19 cellular contexts compared by ENCODE assay signal in the genomic region with DNA sequence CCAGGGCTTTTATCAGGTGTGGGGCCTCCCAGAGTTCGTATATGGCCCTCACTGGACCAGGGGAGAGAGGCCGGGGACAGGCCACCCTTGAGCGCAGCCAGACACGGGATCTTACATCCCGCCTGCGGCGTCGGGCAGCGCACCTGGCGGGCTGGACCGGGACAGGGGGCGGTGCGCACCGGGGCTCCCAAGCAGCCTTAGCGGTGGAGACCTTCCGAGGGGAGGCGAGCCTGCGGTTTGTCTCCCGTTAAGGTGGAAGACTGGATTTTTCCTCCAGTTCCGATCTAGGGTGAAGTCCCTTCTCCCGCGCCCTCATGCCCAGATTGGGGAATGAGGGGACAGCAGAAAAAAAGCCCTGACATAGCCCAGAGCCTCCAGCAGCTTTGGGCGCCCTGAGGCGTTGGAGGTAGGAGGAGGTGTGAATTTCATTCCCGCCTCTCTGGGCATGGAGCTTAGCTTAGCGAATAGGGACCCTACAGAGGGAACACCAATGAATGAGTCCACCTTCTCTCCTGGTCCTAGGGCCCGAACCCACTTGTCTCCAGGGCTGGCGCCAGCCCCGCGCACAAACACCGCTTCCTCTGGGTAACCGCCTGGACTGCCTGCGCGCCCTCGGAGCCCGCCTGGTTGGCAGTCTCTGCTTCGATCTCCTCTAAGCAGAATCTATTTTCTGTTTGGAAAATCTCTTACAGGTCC. TPM values are rescaled to one million over a fixed set of nuclear protein-coding genes. Genes with fewer than 3 reads are reported as not detected.
DNase-seq lines count a peak whose midpoint lies in the region; ATAC-seq and TF ChIP-seq lines count a peak whose summit lies in the region.
"Had no signal": no experiment of that assay in that cellular context is flagged by ENCODE, and none has a peak within 500 bp of the region (broad histone marks: within the 10 kb centered on the region; RNA-seq: fewer than 3 reads in every experiment).

No MANE protein-coding gene starts in this region.

- H2BK120ac ChIP-seq in H9 (ENCODE audit: low read depth, low read length, poor library complexity, severe bottlenecking), result no peak overlapping the region

- POLR2A ChIA-PET in RWPE1 (lab: Yijun Ruan, JAX; ENCODE audit: low non-redundant PET), result no interaction called here

- no peaks in the 10 kb centered on the region for H3K36me3 Mint-ChIP-seq in H9 (ENCODE audit: insufficient read depth in 1 of 3, low read depth in 3 of 3)
- H3K36me3 Mint-ChIP-seq in Calu3 (ENCODE audit: insufficient read depth, unreplicated experiment), result no peaks in the 10 kb centered on the region
- H3K36me3 Mint-ChIP-seq: activated naive CD8-positive, alpha-beta T cell; IgD-negative memory B cell had no signal

- no peak overlapping the region for H3K56ac ChIP-seq in H9 (ENCODE audit: insufficient read length, low read depth, low read length)

- H3K27me3 Mint-ChIP-seq in H9 (ENCODE audit: low read depth) (peaks cover 97% of the 10 kb centered on the region), Calu3 (ENCODE audit: unreplicated experiment) (no peaks in the 10 kb centered on the region)

- H4K91ac ChIP-seq in H9 (ENCODE audit: insufficient read length, low read depth, low read length), result no peak overlapping the region

- H3K27ac ChIP-seq in ACC112 (ENCODE audit: low read depth, low read length) (no peak overlapping the region), H9 (ENCODE audit: insufficient read length, low read depth, low read length) (no peak overlapping the region), ectodermal cell (ENCODE audit: insufficient read depth, low read depth, low read length, poor library complexity, severe bottlenecking) (no peak overlapping the region), RWPE1 (no peak overlapping the region)
- H3K27ac ChIP-seq: A549, left lung had no signal

- DNase-seq in H9, result peak; percentile 49
- DNase-seq in left kidney (ENCODE audit: low read depth, low spot score), result peak; percentile 37
- no peak for DNase-seq in DMS79 (lab: John Stamatoyannopoulos, UW)
- DNase-seq in Calu3, result no peak
- DNase-seq in RWPE1 (ENCODE audit: low spot score), result no peak
- DNase-seq: CD4-positive, alpha-beta T cell; DND-41; MG63; mucosa of descending colon; NCI-H1694; NCI-H226 had no signal

- H2AFZ ChIP-seq in ACC112 (ENCODE audit: low read length, unreplicated experiment) (no peak overlapping the region), H9 (ENCODE audit: low read length) (no peak overlapping the region)

- no peaks in the 10 kb centered on the region for H3K4me1 ChIP-seq in ACC112 (ENCODE audit: control insufficient read depth, insufficient read depth, low read length, unreplicated experiment)
- H3K4me1 ChIP-seq in H9 (ENCODE audit: insufficient read depth, low read length), result no peaks in the 10 kb centered on the region; the same call in 1 of the 2 replicates
- peaks cover 8% of the 10 kb centered on the region for H3K4me1 ChIP-seq in ectodermal cell (ENCODE audit: control insufficient read depth, insufficient read depth, low read length)
- H3K4me1 ChIP-seq: A549 had no signal

- no peak overlapping the region for H3K18ac ChIP-seq in H9 (ENCODE audit: insufficient read length, low read depth, low read length)

- no CpG with 5 or more reads among the region's 37 CpGs for WGBS in H9 (ENCODE audit: extremely low coverage, insufficient read length, low lambda C conversion rate)
- 44% methylated on average over 37 of the region's 37 CpGs for WGBS in ectodermal cell, 2 experiments

- H3K4me3 Mint-ChIP-seq in H9, result peak overlapping the region in 1 of 2 experiments; percentile 68; a peak in 3 of 5 replicates
- H3K4me3 Mint-ChIP-seq in Calu3 (ENCODE audit: low read depth, unreplicated experiment), result no peak overlapping the region
- H3K4me3 Mint-ChIP-seq: activated naive CD8-positive, alpha-beta T cell; CD4-positive, alpha-beta T cell had no signal

- H3K14ac ChIP-seq in H9 (ENCODE audit: insufficient read depth, low read length), result no peak overlapping the region

- H3K9me3 Mint-ChIP-seq in H9, result peaks cover 1 to 4% of the 10 kb centered on the region in 2 experiments; a peak in 1 of 5 replicates
- H3K9me3 Mint-ChIP-seq in Calu3 (ENCODE audit: low read depth, unreplicated experiment), result no peaks in the 10 kb centered on the region

- no peak for ATAC-seq in HG02763 (IDR thresholded peaks at IDR 0.05; ENCODE audit: unreplicated experiment)
- ATAC-seq: A549, left lung, mucosa of descending colon had no signal

- no peak overlapping the region for H3K27ac Mint-ChIP-seq in H9
- H3K27ac Mint-ChIP-seq in Calu3 (ENCODE audit: unreplicated experiment), result no peak overlapping the region
- H3K27ac Mint-ChIP-seq: activated naive CD8-positive, alpha-beta T cell; CD4-positive, alpha-beta T cell; IgD-negative memory B cell had no signal

- no peak overlapping the region for H3K23ac ChIP-seq in H9 (ENCODE audit: insufficient read length, low read depth, low read length)

- H3K23me2 ChIP-seq in H9 (ENCODE audit: insufficient read length, low read depth, low read length, poor library complexity, severe bottlenecking), result peaks cover 3% of the 10 kb centered on the region

- no peak overlapping the region for H2BK12ac ChIP-seq in H9 (ENCODE audit: insufficient read length, low read depth, low read length)

- H3K4me1 Mint-ChIP-seq in H9 (peaks cover 17 to 24% of the 10 kb centered on the region in 2 experiments), Calu3 (ENCODE audit: low read depth, unreplicated experiment) (no peaks in the 10 kb centered on the region)

- H3K79me2 ChIP-seq in ACC112 (ENCODE audit: control insufficient read depth, insufficient read depth, low read length, unreplicated experiment) (no peaks in the 10 kb centered on the region), H9 (ENCODE audit: insufficient read depth, low read length) (no peaks in the 10 kb centered on the region)

- no peaks in the 10 kb centered on the region for H3K79me1 ChIP-seq in H9 (ENCODE audit: insufficient read depth, low read depth, low read length, poor library complexity, severe bottlenecking)

- H3K9me3 ChIP-seq in H9 (ENCODE audit: control insufficient read depth, low read depth, low read length), result no peaks in the 10 kb centered on the region
- no peaks in the 10 kb centered on the region for H3K9me3 ChIP-seq in ectodermal cell (ENCODE audit: control insufficient read depth, low read length)
- H3K9me3 ChIP-seq: A549, left lung, MG63, mucosa of descending colon had no signal

- H2BK20ac ChIP-seq in H9 (ENCODE audit: low read depth, low read length, poor library complexity, severe bottlenecking), result no peak overlapping the region

- H2BK5ac ChIP-seq in H9 (ENCODE audit: insufficient read length, low read length), result no peak overlapping the region

- peak overlapping the region; percentile 36 for H3K4me2 ChIP-seq in H9 (ENCODE audit: insufficient read depth, insufficient read length, low read length)
- H3K4me2 ChIP-seq: A549 had no signal

- H4K20me1 ChIP-seq in H9 (ENCODE audit: control insufficient read depth, insufficient read depth, insufficient read length), result no peaks in the 10 kb centered on the region

- peaks cover 97% of the 10 kb centered on the region for H3K27me3 ChIP-seq in ACC112 (ENCODE audit: insufficient read depth, low read length)
- H3K27me3 ChIP-seq in H9 (ENCODE audit: insufficient read depth, low read length), result peaks cover 49% of the 10 kb centered on the region; the same call in 1 of the 2 replicates
- H3K27me3 ChIP-seq in ectodermal cell (ENCODE audit: control insufficient read depth, insufficient read depth, low read length, poor library complexity, severe bottlenecking), result peaks cover 81% of the 10 kb centered on the region

- no peak overlapping the region for H4K8ac ChIP-seq in H9 (replicated peaks; ENCODE audit: insufficient read length, low read depth, low read length)

- no peak overlapping the region for H2AK5ac ChIP-seq in H9 (ENCODE audit: insufficient read length, low read length)

- H3T11ph ChIP-seq in H9 (ENCODE audit: low read length), result no peak overlapping the region

- H3K4me3 ChIP-seq in ACC112 (ENCODE audit: low read depth, low read length) (peak overlapping the region; percentile 41; the same call in 1 of the 2 replicates), ectodermal cell (ENCODE audit: insufficient read depth, low read depth, low read length) (peak overlapping the region; percentile 10)
- H3K4me3 ChIP-seq: A549, left lung, MG63, mucosa of descending colon had no signal

- TF ChIP-seq CTCF in H9 (conservative IDR thresholded peaks at IDR 0.05) (no peak), Calu3 (IDR thresholded peaks at IDR 0.05; ENCODE audit: unreplicated experiment) (no peak), RWPE1 (conservative IDR thresholded peaks at IDR 0.05; ENCODE audit: low read depth) (no peak)

- H2BK15ac ChIP-seq in H9 (ENCODE audit: low read depth, low read length), result no peak overlapping the region; the same call in 1 of the 2 replicates

- CTCF ChIA-PET in Calu3 (lab: Charles Lee) (no interaction called here), RWPE1 (lab: Yijun Ruan, JAX) (no interaction called here)

- intact Hi-C loops in Calu3 (cut with micrococcal nuclease; ENCODE audit: unreplicated experiment), result no loop called here

- H3K9ac ChIP-seq in H9 (ENCODE audit: extremely low read depth, insufficient read length, low read length), result no peak overlapping the region

- H3K36me3 ChIP-seq in ACC112 (ENCODE audit: insufficient read depth, low read length) (no peaks in the 10 kb centered on the region), ectodermal cell (ENCODE audit: control insufficient read depth, insufficient read depth, low read length) (no peaks in the 10 kb centered on the region)
- H3K36me3 ChIP-seq: left lung, MG63 had no signal

- no TSS peak for BruUV-seq in Calu3 (replicated peaks; lab: Mats Ljungman, UMichigan)

- H3K4ac ChIP-seq in H9 (ENCODE audit: low read depth, low read length), result no peak overlapping the region

- no peak overlapping the region for H4K5ac ChIP-seq in H9 (ENCODE audit: insufficient read length, low read depth, low read length)

RNA-seq across cellular contexts. Expression of a gene that starts 6.7 kb away (rescaled TPM):
- total RNA-seq in H9 (2021), result 0.35 and 0.42 TPM in 2 replicates
- 7.7 TPM for polyA plus RNA-seq in ectodermal cell (2013, experiment 1 of 4)
- polyA plus RNA-seq in ectodermal cell (2013, experiment 2 of 4), result 8.2 TPM
- polyA plus RNA-seq in ectodermal cell (2013, experiment 3 of 4), result 8.0 TPM
- polyA plus RNA-seq in ectodermal cell (2013, experiment 4 of 4), result 8.3 TPM
- total RNA-seq in Calu3 (2022), result 0.17 TPM in 1 of 2 replicates, not detected in the other
- total RNA-seq: activated CD8-positive, alpha-beta memory T cell treated with anti-CD3 and anti-CD28 coated beads for 36 hours had no signal

Comparison
In these comparisons a context has a peak if more than half of its experiments do, and no peak if none do; other contexts are left out.
1. DNase-seq: peak in H9 (single experiment) and left kidney (single experiment); none in DMS79 (single experiment), Calu3 (single experiment) and RWPE1 (single experiment).